ENCODE assay signal across 8 cellular contexts in genomic region chr13:97432917-97433726, GRCh38. TPM values are rescaled to one million over a fixed set of nuclear protein-coding genes. Genes with fewer than 3 reads are reported as not detected.
DNase-seq lines count a peak whose midpoint lies in the region; ATAC-seq and TF ChIP-seq lines count a peak whose summit lies in the region.

No MANE protein-coding gene starts in this region.

- H2AFZ ChIP-seq in smooth muscle cell (ENCODE audit: low read depth), result peak overlapping the region; percentile 87

- no peaks in the 10 kb centered on the region for H3K27me3 ChIP-seq in smooth muscle cell (ENCODE audit: low read depth)

- peaks cover 32 to 38% of the 10 kb centered on the region in 2 donors for H3K4me1 Mint-ChIP-seq in immature natural killer cell

- H3K27ac ChIP-seq in smooth muscle cell (ENCODE audit: low read depth), result peak overlapping the region; percentile 99

- H3K36me3 Mint-ChIP-seq in immature natural killer cell, result peaks cover 0 to 7% (median 0%) of the 10 kb centered on the region in 3 donors

- peaks cover 32% of the 10 kb centered on the region for H3K4me1 ChIP-seq in smooth muscle cell (ENCODE audit: low read depth)

- ATAC-seq in GM19023 (IDR thresholded peaks at IDR 0.05; ENCODE audit: unreplicated experiment) (peak; percentile 75), HG03280 (IDR thresholded peaks at IDR 0.05; ENCODE audit: unreplicated experiment) (peak; percentile 76)

- H3F3A ChIP-seq in smooth muscle cell (ENCODE audit: low read depth), result no peaks in the 10 kb centered on the region

- DNase-seq in AG09309 (ENCODE audit: low read depth) (peak; percentile 100), NCI-H345 (lab: John Stamatoyannopoulos, UW) (peak; percentile 100), immature natural killer cell (peak; percentile 99 to 100 (median 99)), smooth muscle cell (lab: John Stamatoyannopoulos, UW; ENCODE audit: unreplicated experiment) (peak; percentile 99)
- peak; percentile 93 to 97 (median 94) for DNase-seq in activated CD4-positive, CD25-positive, alpha-beta regulatory T cell (lab: John Stamatoyannopoulos, UW)
- DNase-seq in central memory CD4-positive, alpha-beta T cell, result peak; percentile 99

- H4K20me1 ChIP-seq in smooth muscle cell (ENCODE audit: low read depth), result peaks cover 28% of the 10 kb centered on the region

- H3K4me3 Mint-ChIP-seq in immature natural killer cell, result peak overlapping the region; percentile 92 to 99 (median 98)

- H3K9me3 ChIP-seq in smooth muscle cell (replicated peaks; ENCODE audit: low read depth), result no peaks in the 10 kb centered on the region

- no peaks in the 10 kb centered on the region for H3K36me3 ChIP-seq in smooth muscle cell (ENCODE audit: low read depth)

- H3K4me2 ChIP-seq in smooth muscle cell, result peak overlapping the region; percentile 88

- peaks cover 38% of the 10 kb centered on the region for H3K79me2 ChIP-seq in smooth muscle cell (ENCODE audit: low read depth)

- peaks cover 0 to 2% (median 0%) of the 10 kb centered on the region in 6 donors for H3K9me3 Mint-ChIP-seq in immature natural killer cell

- peak overlapping the region; percentile 82 for H3K4me3 ChIP-seq in AG09309 (ENCODE audit: control insufficient read depth, low read depth, low read length)
- H3K4me3 ChIP-seq in smooth muscle cell, result peak overlapping the region; percentile 86

- peak overlapping the region; percentile 97 to 100 (median 100) for H3K27ac Mint-ChIP-seq in immature natural killer cell

- H3K27me3 Mint-ChIP-seq in immature natural killer cell (ENCODE audit: low read depth in 3 of 3), result peaks cover 14 to 25% (median 17%) of the 10 kb centered on the region in 3 donors

- WGBS in smooth muscle cell (ENCODE audit: low lambda C conversion rate), result 1% methylated on average over 50 of the region's 50 CpGs

- TF ChIP-seq CTCF in AG09309 (IDR thresholded peaks at IDR 0.05; ENCODE audit: control insufficient read depth, insufficient read depth, low read depth, low read length, missing control alignments) (no peak), smooth muscle cell (IDR thresholded peaks at IDR 0.05; ENCODE audit: borderline replicate concordance, insufficient read depth, poor library complexity, severe bottlenecking) (no peak)

- peak overlapping the region; percentile 98 for H3K9ac ChIP-seq in smooth muscle cell (ENCODE audit: low read depth)

RNA-seq across cellular contexts. Expression of gene RAP2A, which starts 0.8 kb away (rescaled TPM):
- polyA plus RNA-seq in immature natural killer cell (1 to 10 TPM; 2.8 to 5.6 (median 5.5) TPM), smooth muscle cell (8.5 and 9.8 TPM in 2 replicates)
- total RNA-seq in smooth muscle cell, result 24.1 and 34.3 TPM in 2 replicates

Comparison
In these comparisons a context has a peak if more than half of its experiments do, and no peak if none do; other contexts are left out.
1. Peak in every context shown above with its lines: DNase-seq, ATAC-seq, H3K4me3 ChIP-seq and H3K27ac ChIP-seq.